ENCODE assay signal across 8 cellular contexts in genomic region chr17:59425085-59425901, GRCh38.
DNase-seq lines count a peak whose midpoint lies in the region; ATAC-seq, FAIRE-seq and TF ChIP-seq lines count a peak whose summit lies in the region.

No MANE protein-coding gene starts in this region.

- peaks cover 3% of the 10 kb centered on the region for H3K4me1 Mint-ChIP-seq in Caco-2 (ENCODE audit: low read depth, unreplicated experiment)

- WGBS in heart left ventricle, 4 donors: 6 to 13% (median 8%) methylated on average over 16 of the region's 16 CpGs

- H3K27me3 ChIP-seq in adipocyte (replicated peaks; ENCODE audit: control insufficient read depth, insufficient read depth, low read length): no peaks in the 10 kb centered on the region
- no peaks in the 10 kb centered on the region for H3K27me3 ChIP-seq in heart left ventricle
- H3K27me3 ChIP-seq in parathyroid adenoma (ENCODE audit: control insufficient read depth, insufficient read depth, low read length): no peaks in the 10 kb centered on the region
- H3K27me3 ChIP-seq in Caco-2 (replicated peaks; ENCODE audit: control insufficient read depth, insufficient read depth, low read length): no peaks in the 10 kb centered on the region

- TF ChIP-seq CTCF in heart left ventricle (IDR thresholded peaks at IDR 0.05) (no peak), parathyroid adenoma (IDR thresholded peaks at IDR 0.05) (no peak), Caco-2 (IDR thresholded peaks at IDR 0.05; ENCODE audit: insufficient read depth in 1 of 2, low read depth in 1 of 2, low read length in 1 of 2, severe bottlenecking in 1 of 2, unreplicated experiment in 1 of 2) (no peak)

- no peak overlapping the region for H3K4me3 Mint-ChIP-seq in Caco-2 (ENCODE audit: unreplicated experiment)

- ATAC-seq in heart left ventricle: peak; percentile 44 to 78 (median 68)

- H3K36me3 Mint-ChIP-seq in Caco-2 (ENCODE audit: insufficient read depth, unreplicated experiment): no peaks in the 10 kb centered on the region

- peak overlapping the region; percentile 80 for H2AFZ ChIP-seq in parathyroid adenoma

- TF ChIP-seq POLR2A in heart left ventricle (IDR thresholded peaks at IDR 0.05): peak; percentile 21 to 29

- no TSS peak for BruUV-seq in Caco-2 (replicated peaks; lab: Mats Ljungman, UMichigan)

- H3K27ac ChIP-seq in heart left ventricle: peak overlapping the region; percentile 81 to 96 (median 94)
- H3K27ac ChIP-seq in parathyroid adenoma: peak overlapping the region; percentile 86

- peak overlapping the region; percentile 81 for H3K9ac ChIP-seq in adipocyte (ENCODE audit: low read length)
- no peak overlapping the region for H3K9ac ChIP-seq in parathyroid adenoma

- POLR2A ChIA-PET in Caco-2 (lab: Charles Lee): no interaction called here

- DNase-seq in AG20443 (ENCODE audit: low spot score) (peak; percentile 71), adipocyte (ENCODE audit: low read depth) (peak; percentile 77), heart left ventricle (peak; percentile 62 to 71 (median 67)), Caco-2 (no peak), urothelium cell line (ENCODE audit: low spot score) (no peak)
- no peak for DNase-seq in effector CD8-positive, alpha-beta T cell (lab: John Stamatoyannopoulos, UW)
- no peak for DNase-seq in stimulated activated CD4-positive, alpha-beta T cell treated with anti-CD3 and anti-CD28 coated beads, Interleukin-4, amount 100 ng/mL, for 24 hours

- CTCF ChIA-PET in Caco-2 (lab: Charles Lee): no interaction called here

- peak overlapping the region; percentile 57 for H3K4me3 ChIP-seq in adipocyte (ENCODE audit: low read length)
- peak overlapping the region in 7 of 12 donors; percentile 1 to 33 (median 24) for H3K4me3 ChIP-seq in heart left ventricle
- no peak overlapping the region for H3K4me3 ChIP-seq in parathyroid adenoma (ENCODE audit: low read depth, low read length)
- no peak overlapping the region for H3K4me3 ChIP-seq in Caco-2 (ENCODE audit: low read depth, low read length)

- H3K79me2 ChIP-seq in parathyroid adenoma: no peaks in the 10 kb centered on the region

- no peaks in the 10 kb centered on the region for H3K27me3 Mint-ChIP-seq in Caco-2 (ENCODE audit: insufficient read depth, unreplicated experiment)

- intact Hi-C loops in heart left ventricle (cut with DNase I) (loop anchor here in 8 of 10 donors (1.0 to 10.0 kb wide), 6 partner anchors 48 to 94 kb away; partner anchors contain the start of gene YPEL2 (in 6 of the 8)), Caco-2 (cut with micrococcal nuclease; ENCODE audit: unreplicated experiment) (no loop called here)

- no peak for FAIRE-seq in urothelium cell line (lab: Jason Lieb, UNC)

- H3K4me2 ChIP-seq in parathyroid adenoma (ENCODE audit: low read length): peak overlapping the region; percentile 42

- no peak overlapping the region for H3K27ac Mint-ChIP-seq in Caco-2 (ENCODE audit: unreplicated experiment)

- no peaks in the 10 kb centered on the region for H3K9me3 Mint-ChIP-seq in Caco-2 (ENCODE audit: unreplicated experiment)

- peaks cover 68% of the 10 kb centered on the region for H3K4me1 ChIP-seq in adipocyte (ENCODE audit: control insufficient read depth, insufficient read depth, low read length)
- peaks cover 4 to 79% (median 69%) of the 10 kb centered on the region in 12 donors for H3K4me1 ChIP-seq in heart left ventricle
- H3K4me1 ChIP-seq in parathyroid adenoma: peaks cover 70% of the 10 kb centered on the region
- peaks cover 7% of the 10 kb centered on the region for H3K4me1 ChIP-seq in Caco-2

- H3K9me3 ChIP-seq in adipocyte (ENCODE audit: control insufficient read depth, low read length): peaks cover 14% of the 10 kb centered on the region
- H3K9me3 ChIP-seq in heart left ventricle: no peaks in the 10 kb centered on the region
- H3K9me3 ChIP-seq in parathyroid adenoma (ENCODE audit: control insufficient read depth, low read length): no peaks in the 10 kb centered on the region
- H3K9me3 ChIP-seq in Caco-2: no peaks in the 10 kb centered on the region

- H3K36me3 ChIP-seq in adipocyte (ENCODE audit: control insufficient read depth, insufficient read depth, low read length, severe bottlenecking) (no peaks in the 10 kb centered on the region), heart left ventricle (no peaks in the 10 kb centered on the region), parathyroid adenoma (ENCODE audit: control insufficient read depth, insufficient read depth, low read length) (no peaks in the 10 kb centered on the region), Caco-2 (ENCODE audit: control insufficient read depth, insufficient read depth, low read length) (no peaks in the 10 kb centered on the region)

Comparison
In these comparisons a context has a peak if more than half of its experiments do, and no peak if none do; other contexts are left out.
1. DNase-seq: peak in AG20443 (single experiment), adipocyte (single experiment) and heart left ventricle (5 of 5); none in effector CD8-positive, alpha-beta T cell (single experiment), stimulated activated CD4-positive, alpha-beta T cell treated with anti-CD3 and anti-CD28 coated beads, Interleukin-4, amount 100 ng/mL, for 24 hours (single experiment), Caco-2 (0 of 2) and urothelium cell line (single experiment).
2. H3K4me3 ChIP-seq: peak in adipocyte (single experiment) and heart left ventricle (7 of 12); none in parathyroid adenoma (single experiment) and Caco-2 (single experiment).